27 cellular contexts compared by ENCODE assay signal in the genomic region with DNA sequence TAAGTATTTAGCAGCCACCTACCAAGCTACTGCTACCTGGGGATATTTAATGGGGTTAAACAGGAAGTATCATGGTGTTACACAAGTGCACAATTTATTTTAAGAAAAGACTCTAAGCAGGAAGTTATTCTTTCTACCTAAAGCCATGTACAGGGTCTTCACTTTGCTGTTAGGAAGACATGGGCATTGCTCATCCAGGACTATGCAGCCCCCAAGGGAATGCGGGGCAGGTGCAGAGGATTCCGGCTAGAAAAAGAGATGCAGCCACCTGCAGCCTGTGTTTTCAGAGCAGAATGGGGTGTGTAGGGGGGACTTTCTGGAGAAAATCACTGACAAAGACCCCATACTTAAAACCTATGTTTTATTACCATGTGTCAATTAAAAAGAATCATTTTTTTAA.
"Had no signal": no experiment of that assay in that cellular context is flagged by ENCODE, and none has a peak within 500 bp of the region (broad histone marks: within the 10 kb centered on the region; RNA-seq: fewer than 3 reads in every experiment).

No MANE protein-coding gene starts in this region.

- H3K4me3 ChIP-seq: gastrocnemius medialis, heart left ventricle, hepatocyte, lung, pancreas, right lobe of liver, thyroid gland, vagina had no signal

- H3K79me2 ChIP-seq: hepatocyte had no signal

- H3K4me3 Mint-ChIP-seq: dendritic cell treated with granulocyte-macrophage colony-stimulating factor and Interleukin-4, amounts not matched to agents 40 ng/mL and 50 ng/mL, for 4 days; endodermal cell; memory B cell; natural killer cell treated with Interleukin-12 subunit alpha and Interleukin-12 subunit beta and Interleukin-15 and Interleukin-18, amount 100 ng/mL, for 72 hours; neural crest cell; stimulated activated naive CD8-positive, alpha-beta T cell treated with anti-CD3 and anti-CD28 coated beads, Interleukin-15, amount 100 ng/mL, for 72 hours had no signal

- H3K27me3 Mint-ChIP-seq: dendritic cell treated with granulocyte-macrophage colony-stimulating factor and Interleukin-4, amounts not matched to agents 40 ng/mL and 50 ng/mL, for 4 days; memory B cell; natural killer cell treated with Interleukin-12 subunit alpha and Interleukin-12 subunit beta and Interleukin-15 and Interleukin-18, amount 100 ng/mL, for 72 hours; stimulated activated naive CD8-positive, alpha-beta T cell treated with anti-CD3 and anti-CD28 coated beads, Interleukin-15, amount 100 ng/mL, for 72 hours had no signal

- H3K36me3 ChIP-seq: gastrocnemius medialis, heart left ventricle, neutrophil, pancreas, right lobe of liver, thyroid gland, vagina had no signal

- DNase-seq: effector CD8-positive, alpha-beta T cell; endodermal cell; foreskin fibroblast; gastrocnemius medialis; heart left ventricle; kidney; pancreas; right lobe of liver; small intestine; stimulated activated CD4-positive, alpha-beta T cell treated with anti-CD3 and anti-CD28 coated beads, Interleukin-1b, Interleukin-23, amount 100 ng/mL, for 48 hours; stimulated activated CD4-positive, alpha-beta T cell treated with anti-CD3 and anti-CD28 coated beads, Interleukin-4, amount 100 ng/mL, for 1 hour; stimulated activated CD8-positive, alpha-beta memory T cell treated with anti-CD3 and anti-CD28 coated beads, Interleukin-4, amount 100 ng/mL, for 48 hours; stimulated activated naive CD4-positive, alpha-beta T cell; stimulated activated naive CD8-positive, alpha-beta T cell treated with anti-CD3 and anti-CD28 coated beads, Interleukin-15, amount 100 ng/mL, for 72 hours; thyroid gland; trophoblast cell had no signal

- H3K27me3 ChIP-seq: gastrocnemius medialis, heart left ventricle, hepatocyte, neutrophil, pancreas, right lobe of liver, thyroid gland, vagina had no signal

- H3K27ac ChIP-seq: epithelial cell of prostate, gastrocnemius medialis, heart left ventricle, hepatocyte, neutrophil, pancreas, right lobe of liver, thyroid gland, vagina had no signal

- H3K4me2 ChIP-seq: hepatocyte had no signal

- H3K4me1 ChIP-seq: gastrocnemius medialis, pancreas, right lobe of liver, thyroid gland, vagina had no signal

- H3K27ac Mint-ChIP-seq: dendritic cell treated with granulocyte-macrophage colony-stimulating factor and Interleukin-4, amounts not matched to agents 40 ng/mL and 50 ng/mL, for 4 days; endodermal cell; memory B cell; natural killer cell treated with Interleukin-12 subunit alpha and Interleukin-12 subunit beta and Interleukin-15 and Interleukin-18, amount 100 ng/mL, for 72 hours; stimulated activated naive CD8-positive, alpha-beta T cell treated with anti-CD3 and anti-CD28 coated beads, Interleukin-15, amount 100 ng/mL, for 72 hours had no signal

- H3K9me3 ChIP-seq: gastrocnemius medialis, neutrophil, pancreas, right lobe of liver, thyroid gland, vagina had no signal

- ATAC-seq: esophagus mucosa; gastrocnemius medialis; heart left ventricle; left lobe of liver; natural killer cell treated with Interleukin-12 subunit alpha and Interleukin-12 subunit beta and Interleukin-15 and Interleukin-18, amount 100 ng/mL, for 72 hours; pancreas; right lobe of liver; stimulated activated naive CD8-positive, alpha-beta T cell treated with anti-CD3 and anti-CD28 coated beads, Interleukin-15, amount 100 ng/mL, for 72 hours had no signal

- H2AFZ ChIP-seq: hepatocyte had no signal

- H3K4me1 Mint-ChIP-seq: endodermal cell; neural crest cell; stimulated activated naive CD8-positive, alpha-beta T cell treated with anti-CD3 and anti-CD28 coated beads, Interleukin-15, amount 100 ng/mL, for 72 hours had no signal
